27 cellular contexts compared by ENCODE assay signal in genomic region chrX:64456828-64457227, GRCh38.
DNase-seq lines count a peak whose midpoint lies in the region; ATAC-seq and TF ChIP-seq lines count a peak whose summit lies in the region.
"Had no signal": no experiment of that assay in that cellular context is flagged by ENCODE, and none has a peak within 500 bp of the region (broad histone marks: within the 10 kb centered on the region; RNA-seq: fewer than 3 reads in every experiment).

No MANE protein-coding gene starts in this region.

- no peaks in the 10 kb centered on the region for H3K27me3 ChIP-seq in heart right ventricle
- H3K27me3 ChIP-seq: heart left ventricle, SJSA1, stomach, tibial artery had no signal

- peaks cover 1% of the 10 kb centered on the region for H3K4me1 Mint-ChIP-seq in activated naive CD8-positive, alpha-beta T cell treated with anti-CD3 and anti-CD28 coated beads, Interleukin-2, amount 50 U/mL, for 24 hours
- no peaks in the 10 kb centered on the region for H3K4me1 Mint-ChIP-seq in activated naive CD8-positive, alpha-beta T cell treated with anti-CD3 and anti-CD28 coated beads for 36 hours
- H3K4me1 Mint-ChIP-seq: CD4-positive, CD25-positive, alpha-beta regulatory T cell; T-cell had no signal

- H3K36me3 Mint-ChIP-seq in activated naive CD8-positive, alpha-beta T cell treated with anti-CD3 and anti-CD28 coated beads, Interleukin-2, amount 50 U/mL, for 24 hours (ENCODE audit: low read depth): no peaks in the 10 kb centered on the region
- no peaks in the 10 kb centered on the region for H3K36me3 Mint-ChIP-seq in activated naive CD8-positive, alpha-beta T cell treated with anti-CD3 and anti-CD28 coated beads for 36 hours
- H3K36me3 Mint-ChIP-seq: CD4-positive, CD25-positive, alpha-beta regulatory T cell; T-cell had no signal

- H3K4me3 ChIP-seq in heart right ventricle: no peak overlapping the region
- H3K4me3 ChIP-seq: heart left ventricle, SJSA1, stomach, tibial artery had no signal

- H3K9me3 ChIP-seq in heart right ventricle: peaks cover 0 to 5% (median 0%) of the 10 kb centered on the region in 11 donors
- H3K9me3 ChIP-seq: heart left ventricle, SJSA1, stomach, tibial artery had no signal

- intact Hi-C loops in heart right ventricle (cut with DNase I): no loop called here

- H3K9me3 Mint-ChIP-seq in activated naive CD8-positive, alpha-beta T cell treated with anti-CD3 and anti-CD28 coated beads, Interleukin-2, amount 50 U/mL, for 24 hours: no peaks in the 10 kb centered on the region
- H3K9me3 Mint-ChIP-seq in activated naive CD8-positive, alpha-beta T cell treated with anti-CD3 and anti-CD28 coated beads for 36 hours: no peaks in the 10 kb centered on the region
- H3K9me3 Mint-ChIP-seq: CD4-positive, CD25-positive, alpha-beta regulatory T cell; T-cell had no signal

- no peaks in the 10 kb centered on the region for H3K36me3 ChIP-seq in heart right ventricle
- H3K36me3 ChIP-seq: heart left ventricle, SJSA1, stomach, tibial artery had no signal

- WGBS in heart right ventricle, 2 donors: 34 to 37% methylated on average over 2 of the region's 2 CpGs

- H3K4me1 ChIP-seq in heart right ventricle: no peaks in the 10 kb centered on the region
- H3K4me1 ChIP-seq: heart left ventricle, SJSA1, stomach, tibial artery had no signal

- ATAC-seq in activated naive CD8-positive, alpha-beta T cell treated with anti-CD3 and anti-CD28 coated beads, Interleukin-2, amount 50 U/mL, for 24 hours: peak; percentile 28
- ATAC-seq in HG03175 (IDR thresholded peaks at IDR 0.05; ENCODE audit: unreplicated experiment) (peak; percentile 93), HG03159 (IDR thresholded peaks at IDR 0.05; ENCODE audit: unreplicated experiment) (no peak), heart right ventricle (no peak)
- ATAC-seq: activated CD8-positive, alpha-beta T cell treated with anti-CD3 and anti-CD28 coated beads, Interleukin-2, amount 10 ng/mL, durations not matched to agents 7 days and 5 days; heart left ventricle; left cardiac atrium; sciatic nerve; T-cell had no signal

- H3K27ac ChIP-seq in heart right ventricle: no peak overlapping the region
- H3K27ac ChIP-seq: heart left ventricle, SJSA1, stomach, tibial artery had no signal

- TF ChIP-seq CTCF in heart right ventricle (IDR thresholded peaks at IDR 0.05): no peak

- no peak for DNase-seq in activated naive CD8-positive, alpha-beta T cell treated with anti-CD3 and anti-CD28 coated beads, Interleukin-2, amount 50 U/mL, for 24 hours
- no peak for DNase-seq in activated naive CD8-positive, alpha-beta T cell treated with anti-CD3 and anti-CD28 coated beads for 36 hours
- DNase-seq in MV-4-11 (lab: John Stamatoyannopoulos, UW): peak; percentile 67
- no peak for DNase-seq in NCI-H146 (lab: John Stamatoyannopoulos, UW)
- DNase-seq in heart right ventricle: no peak
- no peak for DNase-seq in NCI-H187 treated with DMSO at 0.1 percent for 48 hours (lab: John Stamatoyannopoulos, UW)
- DNase-seq: 8988T; activated CD4-positive, CD25-positive, alpha-beta regulatory T cell treated with anti-CD3 and anti-CD28 coated beads, Interleukin-2, amount 50 U/mL, for 72 hours; activated CD8-positive, alpha-beta T cell treated with anti-CD3 and anti-CD28 coated beads, Interleukin-2, amount 10 ng/mL, durations not matched to agents 7 days and 5 days; activated gamma-delta T cell; activated T-cell treated with anti-CD3 and anti-CD28 coated beads for 4 hours; CD4-positive, CD25-positive, alpha-beta regulatory T cell; effector CD8-positive, alpha-beta T cell; foreskin fibroblast; HCEC 1CT; heart left ventricle; left cardiac atrium; NCI-H1436; NCI-H510A treated with DMSO at 0.1 percent for 48 hours; NK-92 treated with Interleukin-12 subunit alpha and Interleukin-12 subunit beta, amount 100 ng/mL, for 24 hours; stomach; T-cell; tibial artery had no signal

- H3K4me3 Mint-ChIP-seq in activated naive CD8-positive, alpha-beta T cell treated with anti-CD3 and anti-CD28 coated beads, Interleukin-2, amount 50 U/mL, for 24 hours: no peak overlapping the region
- H3K4me3 Mint-ChIP-seq in activated naive CD8-positive, alpha-beta T cell treated with anti-CD3 and anti-CD28 coated beads for 36 hours: no peak overlapping the region
- H3K4me3 Mint-ChIP-seq: activated CD8-positive, alpha-beta T cell treated with anti-CD3 and anti-CD28 coated beads, Interleukin-2, amount 10 ng/mL, durations not matched to agents 7 days and 5 days; CD4-positive, CD25-positive, alpha-beta regulatory T cell; T-cell had no signal

- H3K27ac Mint-ChIP-seq in activated naive CD8-positive, alpha-beta T cell treated with anti-CD3 and anti-CD28 coated beads, Interleukin-2, amount 50 U/mL, for 24 hours: no peak overlapping the region
- H3K27ac Mint-ChIP-seq in activated naive CD8-positive, alpha-beta T cell treated with anti-CD3 and anti-CD28 coated beads for 36 hours: no peak overlapping the region
- H3K27ac Mint-ChIP-seq: activated CD8-positive, alpha-beta T cell treated with anti-CD3 and anti-CD28 coated beads, Interleukin-2, amount 10 ng/mL, durations not matched to agents 7 days and 5 days; CD4-positive, CD25-positive, alpha-beta regulatory T cell; T-cell had no signal

- H3K27me3 Mint-ChIP-seq in activated naive CD8-positive, alpha-beta T cell treated with anti-CD3 and anti-CD28 coated beads, Interleukin-2, amount 50 U/mL, for 24 hours: no peaks in the 10 kb centered on the region
- no peaks in the 10 kb centered on the region for H3K27me3 Mint-ChIP-seq in activated naive CD8-positive, alpha-beta T cell treated with anti-CD3 and anti-CD28 coated beads for 36 hours
- H3K27me3 Mint-ChIP-seq: CD4-positive, CD25-positive, alpha-beta regulatory T cell had no signal

Comparison
In these comparisons a context has a peak if more than half of its experiments do, and no peak if none do; other contexts are left out.
1. ATAC-seq: peak in activated naive CD8-positive, alpha-beta T cell treated with anti-CD3 and anti-CD28 coated beads, Interleukin-2, amount 50 U/mL, for 24 hours (single experiment) and HG03175 (single experiment); none in HG03159 (single experiment) and heart right ventricle (0 of 8).